22 cellular contexts compared by ENCODE assay signal in genomic region chr14:33363687-33364086, GRCh38.
DNase-seq lines count a peak whose midpoint lies in the region; TF ChIP-seq lines count a peak whose summit lies in the region.
"Had no signal": no experiment of that assay in that cellular context is flagged by ENCODE, and none has a peak within 500 bp of the region (broad histone marks: within the 10 kb centered on the region; RNA-seq: fewer than 3 reads in every experiment).

No MANE protein-coding gene starts in this region.

- no peak overlapping the region for H2BK15ac ChIP-seq in H9 (ENCODE audit: low read depth, low read length)

- H3K23me2 ChIP-seq in H9 (ENCODE audit: insufficient read length, low read depth, low read length, poor library complexity, severe bottlenecking) = no peaks in the 10 kb centered on the region

- H2AFZ ChIP-seq in H9 (ENCODE audit: low read length) (no peak overlapping the region), fibroblast of lung (ENCODE audit: low read length) (no peak overlapping the region)

- intact Hi-C loops in left ventricle myocardium inferior (cut with micrococcal nuclease) = no loop called here

- no peak overlapping the region for H2BK12ac ChIP-seq in H9 (ENCODE audit: insufficient read length, low read depth, low read length)

- in situ Hi-C loops in astrocyte of the cerebellum (cut with HindIII; ENCODE audit: low sequenced_read_pairs) = no loop called here

- H2BK120ac ChIP-seq in H9 (ENCODE audit: low read depth, low read length, poor library complexity, severe bottlenecking) = no peak overlapping the region

- no peak overlapping the region for H3K56ac ChIP-seq in H9 (ENCODE audit: insufficient read length, low read depth, low read length)

- H3K79me1 ChIP-seq in H9 (ENCODE audit: insufficient read depth, low read depth, low read length, poor library complexity, severe bottlenecking) = no peaks in the 10 kb centered on the region

- TF ChIP-seq CTCF in H9 (conservative IDR thresholded peaks at IDR 0.05) (no peak), astrocyte of the cerebellum (IDR thresholded peaks at IDR 0.05; ENCODE audit: low read depth, low read length, missing control alignments) (no peak), fibroblast of lung (conservative IDR thresholded peaks at IDR 0.05 in 1 of 2, IDR thresholded peaks at IDR 0.05 in 1 of 2; ENCODE audit: low read depth in 1 of 2, low read length in 2 of 2) (no peak), left ventricle myocardium inferior (IDR thresholded peaks at IDR 0.05; ENCODE audit: borderline replicate concordance) (no peak), chondrocyte (IDR thresholded peaks at IDR 0.05) (no peak)

- no peak overlapping the region for H3K27ac ChIP-seq in H9 (ENCODE audit: insufficient read length, low read depth, low read length)
- H3K27ac ChIP-seq in fibroblast of lung (ENCODE audit: insufficient read depth, low read length) = no peak overlapping the region
- H3K27ac ChIP-seq in left ventricle myocardium inferior (replicated peaks) = no peak overlapping the region
- H3K27ac ChIP-seq: A549, HL-60 had no signal

- no peak overlapping the region for H3T11ph ChIP-seq in H9 (ENCODE audit: low read length)

- no peaks in the 10 kb centered on the region for H3K36me3 Mint-ChIP-seq in H9 (ENCODE audit: insufficient read depth in 1 of 3, low read depth in 3 of 3)
- H3K36me3 Mint-ChIP-seq in chondrocyte (ENCODE audit: low read depth) = no peaks in the 10 kb centered on the region
- H3K36me3 Mint-ChIP-seq: CD4-positive, CD25-positive, alpha-beta regulatory T cell had no signal

- H3K9me3 ChIP-seq in H9 (ENCODE audit: control insufficient read depth, low read depth, low read length) (no peaks in the 10 kb centered on the region), fibroblast of lung (ENCODE audit: control insufficient read depth, insufficient read depth, low read depth, low read length) (no peaks in the 10 kb centered on the region), left ventricle myocardium inferior (replicated peaks) (no peaks in the 10 kb centered on the region)
- H3K9me3 ChIP-seq: A549, BE2C, MG63 had no signal

- no peak overlapping the region for H3K23ac ChIP-seq in H9 (ENCODE audit: insufficient read length, low read depth, low read length)

- H3K4me1 Mint-ChIP-seq in H9 (peaks cover 25 to 35% of the 10 kb centered on the region in 2 experiments), chondrocyte (ENCODE audit: low read depth) (peaks cover 12% of the 10 kb centered on the region)
- H3K4me1 Mint-ChIP-seq: CD4-positive, CD25-positive, alpha-beta regulatory T cell had no signal

- no peak overlapping the region for H3K4ac ChIP-seq in H9 (ENCODE audit: low read depth, low read length)

- no peak overlapping the region for H4K91ac ChIP-seq in H9 (ENCODE audit: insufficient read length, low read depth, low read length)

- no peaks in the 10 kb centered on the region for H3K9me3 Mint-ChIP-seq in H9
- no peaks in the 10 kb centered on the region for H3K9me3 Mint-ChIP-seq in chondrocyte (ENCODE audit: low read depth)

- H4K5ac ChIP-seq in H9 (ENCODE audit: insufficient read length, low read depth, low read length) = no peak overlapping the region

- H3K79me2 ChIP-seq in H9 (ENCODE audit: insufficient read depth, low read length) (no peaks in the 10 kb centered on the region), fibroblast of lung (ENCODE audit: control insufficient read depth, insufficient read depth, low read length) (no peaks in the 10 kb centered on the region)

- H3K4me3 ChIP-seq in astrocyte of the cerebellum (ENCODE audit: low read depth, low read length) (no peak overlapping the region), fibroblast of lung (replicated peaks in 1 of 4; ENCODE audit: control extremely low read depth in 1 of 4, insufficient read depth in 1 of 4, low read depth in 3 of 4, low read length in 4 of 4) (no peak overlapping the region), left ventricle myocardium inferior (no peak overlapping the region)
- H3K4me3 ChIP-seq: A549, K562, MG63 had no signal

- H2AK5ac ChIP-seq in H9 (ENCODE audit: insufficient read length, low read length) = no peak overlapping the region

- H3K27ac Mint-ChIP-seq in H9 (no peak overlapping the region), chondrocyte (ENCODE audit: unreplicated experiment) (no peak overlapping the region)
- H3K27ac Mint-ChIP-seq: CD4-positive, CD25-positive, alpha-beta regulatory T cell had no signal

- H3K4me2 ChIP-seq in H9 (ENCODE audit: insufficient read depth, insufficient read length, low read length) (no peak overlapping the region), fibroblast of lung (ENCODE audit: extremely low read depth, insufficient read depth, low read length) (no peak overlapping the region)
- H3K4me2 ChIP-seq: A549 had no signal

- no peaks in the 10 kb centered on the region; the same call in 1 of the 2 replicates for H3K4me1 ChIP-seq in H9 (ENCODE audit: insufficient read depth, low read length)
- no peaks in the 10 kb centered on the region for H3K4me1 ChIP-seq in fibroblast of lung (ENCODE audit: control insufficient read depth, extremely low read depth, insufficient read depth, low read length)
- no peaks in the 10 kb centered on the region for H3K4me1 ChIP-seq in left ventricle myocardium inferior
- H3K4me1 ChIP-seq: A549, BE2C had no signal

- H2BK20ac ChIP-seq in H9 (ENCODE audit: low read depth, low read length, poor library complexity, severe bottlenecking) = peak overlapping the region; percentile 6

- H3K27me3 ChIP-seq in H9 (ENCODE audit: insufficient read depth, low read length) (no peaks in the 10 kb centered on the region), fibroblast of lung (ENCODE audit: control insufficient read depth, insufficient read depth, low read length) (no peaks in the 10 kb centered on the region), left ventricle myocardium inferior (ENCODE audit: low read depth) (no peaks in the 10 kb centered on the region)
- H3K27me3 ChIP-seq: MG63 had no signal

- no CpG with 5 or more reads among the region's 3 CpGs for WGBS in H9 (ENCODE audit: extremely low coverage, insufficient read length, low lambda C conversion rate)

- no peak overlapping the region for H2BK5ac ChIP-seq in H9 (ENCODE audit: insufficient read length, low read length)

- H3K18ac ChIP-seq in H9 (ENCODE audit: insufficient read length, low read depth, low read length) = no peak overlapping the region

- H3K27me3 Mint-ChIP-seq in H9 (ENCODE audit: low read depth) (no peaks in the 10 kb centered on the region), chondrocyte (ENCODE audit: low read depth) (no peaks in the 10 kb centered on the region)
- H3K27me3 Mint-ChIP-seq: CD4-positive, CD25-positive, alpha-beta regulatory T cell had no signal

- H3K9ac ChIP-seq in H9 (ENCODE audit: extremely low read depth, insufficient read length, low read length) (no peak overlapping the region), fibroblast of lung (ENCODE audit: insufficient read depth, low read length) (no peak overlapping the region)

- no peak overlapping the region for H4K8ac ChIP-seq in H9 (replicated peaks; ENCODE audit: insufficient read length, low read depth, low read length)

- H3K14ac ChIP-seq in H9 (ENCODE audit: insufficient read depth, low read length) = no peak overlapping the region

- H4K20me1 ChIP-seq in H9 (ENCODE audit: control insufficient read depth, insufficient read depth, insufficient read length) = no peaks in the 10 kb centered on the region
- H4K20me1 ChIP-seq in fibroblast of lung (ENCODE audit: control insufficient read depth, extremely low read depth, insufficient read depth, low read length) = no peaks in the 10 kb centered on the region

- H3K4me3 Mint-ChIP-seq in H9 = no peak overlapping the region; a peak in 1 of 5 replicates
- no peak overlapping the region for H3K4me3 Mint-ChIP-seq in chondrocyte (ENCODE audit: unreplicated experiment)
- H3K4me3 Mint-ChIP-seq: CD4-positive, CD25-positive, alpha-beta regulatory T cell had no signal

- H3K36me3 ChIP-seq in fibroblast of lung (ENCODE audit: control insufficient read depth, insufficient read depth, low read length) (no peaks in the 10 kb centered on the region), left ventricle myocardium inferior (no peaks in the 10 kb centered on the region)
- H3K36me3 ChIP-seq: BE2C, MG63 had no signal

- DNase-seq in H9 (no peak), astrocyte of the cerebellum (ENCODE audit: low read depth) (peak; percentile 56), fibroblast of lung (ENCODE audit: low read depth in 2 of 2) (peak; percentile 6 to 87), non-pigmented ciliary epithelial cell (ENCODE audit: low read depth) (peak; percentile 50), left ventricle myocardium inferior (no peak), chondrocyte (ENCODE audit: low spot score) (no peak)
- no peak for DNase-seq in stimulated activated CD8-positive, alpha-beta memory T cell treated with anti-CD3 and anti-CD28 coated beads, Interleukin-4, amount 100 ng/mL, for 48 hours
- DNase-seq: BE2C; CD4-positive, CD25-positive, alpha-beta regulatory T cell; COR-L47; DMS79; HCEC 1CT; MG63; NCI-H1048; NCI-H1417 treated with DMSO at 0.1 percent for 48 hours; NCI-H187; NCI-H2107; NCI-H446 treated with DMSO at 0.1 percent for 48 hours; OCI-M1 had no signal

Comparison
In these comparisons a context has a peak if more than half of its experiments do, and no peak if none do; other contexts are left out.
1. DNase-seq: peak in astrocyte of the cerebellum (single experiment), fibroblast of lung (2 of 2) and non-pigmented ciliary epithelial cell (single experiment); none in H9 (single experiment), left ventricle myocardium inferior (single experiment), chondrocyte (single experiment) and stimulated activated CD8-positive, alpha-beta memory T cell treated with anti-CD3 and anti-CD28 coated beads, Interleukin-4, amount 100 ng/mL, for 48 hours (single experiment).